ENCODE assay signal across 17 cellular contexts in genomic region chr10:59019603-59020002, GRCh38.
A peak's percentile ranks its signal among the peaks of the same experiment; 100 is the strongest.
DNase-seq lines count a peak whose midpoint lies in the region; TF ChIP-seq lines count a peak whose summit lies in the region.
"Had no signal": no experiment of that assay in that cellular context is flagged by ENCODE, and none has a peak within 500 bp of the region (broad histone marks: within the 10 kb centered on the region; RNA-seq: fewer than 3 reads in every experiment).

No MANE protein-coding gene starts in this region.

- H3K27ac ChIP-seq in liver (ENCODE audit: low read depth in 1 of 2, low read length in 2 of 2) = no peak overlapping the region
- peak overlapping the region; percentile 73 for H3K27ac ChIP-seq in substantia nigra (ENCODE audit: low read depth, low read length, poor library complexity, severe bottlenecking)
- no peak overlapping the region for H3K27ac ChIP-seq in OCI-LY7 (ENCODE audit: low read depth, low read length, poor library complexity, severe bottlenecking)
- H3K27ac ChIP-seq: prostate gland, SJSA1 had no signal

- no peaks in the 10 kb centered on the region for H3K36me3 ChIP-seq in liver (ENCODE audit: control insufficient read depth in 4 of 4, insufficient read depth in 3 of 4, low read depth in 1 of 4, low read length in 3 of 4)
- no peaks in the 10 kb centered on the region for H3K36me3 ChIP-seq in OCI-LY7 (ENCODE audit: insufficient read depth, low read length)
- H3K36me3 ChIP-seq: prostate gland, SJSA1 had no signal

- no peaks in the 10 kb centered on the region for H3K36me3 Mint-ChIP-seq in chondrocyte (ENCODE audit: low read depth)
- H3K36me3 Mint-ChIP-seq: memory B cell; stimulated activated memory B cell treated with anti-CD40 and anti-IgM and Interleukin-4, amounts not matched to agents 10 μg/mL and 1 μg/mL and 100 μg/mL, for 72 hours had no signal

- peak overlapping the region; percentile 71 for H3K27ac Mint-ChIP-seq in chondrocyte (ENCODE audit: unreplicated experiment)
- H3K27ac Mint-ChIP-seq: activated naive CD8-positive, alpha-beta T cell treated with anti-CD3 and anti-CD28 coated beads, Interleukin-2, amount 50 U/mL, for 24 hours; CD4-positive, alpha-beta T cell; memory B cell; stimulated activated memory B cell treated with anti-CD40 and anti-IgM and Interleukin-4, amounts not matched to agents 10 μg/mL and 1 μg/mL and 100 μg/mL, for 72 hours had no signal

- intact Hi-C loops in OCI-LY7 (cut with micrococcal nuclease; ENCODE audit: unreplicated experiment) = no loop called here

- BruUV-seq in OCI-LY7 (replicated peaks; lab: Mats Ljungman, UMichigan) = no TSS peak

- H3K4me3 ChIP-seq in liver (ENCODE audit: low read depth in 1 of 3, low read length in 3 of 3) = no peak overlapping the region
- H3K4me3 ChIP-seq in OCI-LY7 (ENCODE audit: low read depth, low read length, poor library complexity, severe bottlenecking) = no peak overlapping the region
- H3K4me3 ChIP-seq: prostate gland, SJSA1 had no signal

- H3K9me3 Mint-ChIP-seq in chondrocyte (ENCODE audit: low read depth) = peaks cover 2% of the 10 kb centered on the region
- H3K9me3 Mint-ChIP-seq: activated naive CD8-positive, alpha-beta T cell treated with anti-CD3 and anti-CD28 coated beads, Interleukin-2, amount 50 U/mL, for 24 hours; CD4-positive, alpha-beta T cell; memory B cell had no signal

- 11% methylated on average over 3 of the region's 3 CpGs for WGBS in liver

- CTCF ChIA-PET in HEK293T (lab: Yijun Ruan, JAX) (no interaction called here), OCI-LY7 (lab: Charles Lee; ENCODE audit: unreplicated experiment) (no interaction called here)

- TF ChIP-seq RAD21 in liver (IDR thresholded peaks at IDR 0.05) = peak; percentile 29 to 47

- no peaks in the 10 kb centered on the region for H3K9me2 ChIP-seq in OCI-LY7 (ENCODE audit: insufficient read depth, low read length)

- no peak overlapping the region for H3K4me2 ChIP-seq in OCI-LY7 (ENCODE audit: low read length)

- H3K27me3 Mint-ChIP-seq in chondrocyte (ENCODE audit: low read depth) = no peaks in the 10 kb centered on the region
- H3K27me3 Mint-ChIP-seq: CD4-positive, alpha-beta T cell; memory B cell; stimulated activated memory B cell treated with anti-CD40 and anti-IgM and Interleukin-4, amounts not matched to agents 10 μg/mL and 1 μg/mL and 100 μg/mL, for 72 hours had no signal

- H3K9me3 ChIP-seq in liver (ENCODE audit: control insufficient read depth in 4 of 4, low read length in 3 of 4) (no peaks in the 10 kb centered on the region), OCI-LY7 (ENCODE audit: low read length) (no peaks in the 10 kb centered on the region)
- H3K9me3 ChIP-seq: prostate gland, SJSA1 had no signal

- no peaks in the 10 kb centered on the region for H4K20me1 ChIP-seq in OCI-LY7 (ENCODE audit: insufficient read depth, low read length)

- POLR2A ChIA-PET in HEK293T (lab: Yijun Ruan, JAX) = no interaction called here
- POLR2A ChIA-PET in OCI-LY7 (lab: Charles Lee) = interaction anchor here (0.6 to 0.9 kb wide), 2 partner anchors 13 to 15 kb away, joined by 3 to 4 read pairs; no protein-coding TSS in a partner anchor

- H3K4me1 ChIP-seq in liver (ENCODE audit: control insufficient read depth in 4 of 4, insufficient read depth in 4 of 4, low read length in 3 of 4) (peaks cover 0 to 6% (median 3%) of the 10 kb centered on the region in 4 donors), OCI-LY7 (ENCODE audit: insufficient read depth, low read length, poor library complexity, severe bottlenecking) (no peaks in the 10 kb centered on the region)
- H3K4me1 ChIP-seq: prostate gland, SJSA1 had no signal

- no peak for TF ChIP-seq CTCF in chondrocyte (IDR thresholded peaks at IDR 0.05)
- TF ChIP-seq CTCF in liver (IDR thresholded peaks at IDR 0.05; ENCODE audit: low read depth, low read length, missing input control) = no peak
- TF ChIP-seq CTCF in OCI-LY7 (conservative IDR thresholded peaks at IDR 0.05; ENCODE audit: low read length) = no peak

- H3K27me3 ChIP-seq in liver (ENCODE audit: control insufficient read depth in 4 of 4, insufficient read depth in 4 of 4, low read length in 3 of 4) = no peaks in the 10 kb centered on the region
- H3K27me3 ChIP-seq: SJSA1 had no signal

- DNase-seq in NCI-H2227 treated with DMSO at 0.1 percent for 48 hours (lab: John Stamatoyannopoulos, UW) = peak; percentile 4
- no peak for DNase-seq in chondrocyte (ENCODE audit: low spot score)
- DNase-seq in substantia nigra (lab: John Stamatoyannopoulos, UW) = no peak
- DNase-seq in HEK293T (ENCODE audit: extremely low spot score) = no peak
- no peak for DNase-seq in OCI-LY7 (ENCODE audit: low spot score)
- no peak for DNase-seq in H4 (ENCODE audit: low spot score)
- DNase-seq in NCI-H2196 treated with DMSO at 0.1 percent for 48 hours (lab: John Stamatoyannopoulos, UW; ENCODE audit: unreplicated experiment) = no peak
- DNase-seq: activated naive CD8-positive, alpha-beta T cell treated with anti-CD3 and anti-CD28 coated beads, Interleukin-2, amount 50 U/mL, for 24 hours; CD4-positive, alpha-beta T cell; NCI-H2107; NK-92 treated with Interleukin-12 subunit alpha and Interleukin-12 subunit beta, amount 100 ng/mL, for 24 hours; stimulated activated CD4-positive, alpha-beta T cell treated with anti-CD3 and anti-CD28 coated beads, Interleukin-4, amount 100 ng/mL, for 24 hours had no signal

- H3K9ac ChIP-seq in liver (ENCODE audit: low read depth in 1 of 2, low read length in 2 of 2) = peak overlapping the region; percentile 67 to 90

- H3K4me1 Mint-ChIP-seq in chondrocyte (ENCODE audit: low read depth) = peaks cover 20% of the 10 kb centered on the region
- H3K4me1 Mint-ChIP-seq: activated naive CD8-positive, alpha-beta T cell treated with anti-CD3 and anti-CD28 coated beads, Interleukin-2, amount 50 U/mL, for 24 hours; memory B cell; stimulated activated memory B cell treated with anti-CD40 and anti-IgM and Interleukin-4, amounts not matched to agents 10 μg/mL and 1 μg/mL and 100 μg/mL, for 72 hours had no signal

- no peaks in the 10 kb centered on the region for H3K79me2 ChIP-seq in OCI-LY7 (ENCODE audit: insufficient read depth, low read depth, low read length)

- H2AFZ ChIP-seq in OCI-LY7 (ENCODE audit: low read length) = no peak overlapping the region

- peak overlapping the region; percentile 27 for H3K4me3 Mint-ChIP-seq in chondrocyte (ENCODE audit: unreplicated experiment)
- H3K4me3 Mint-ChIP-seq: activated naive CD8-positive, alpha-beta T cell treated with anti-CD3 and anti-CD28 coated beads, Interleukin-2, amount 50 U/mL, for 24 hours; CD4-positive, alpha-beta T cell; memory B cell; stimulated activated memory B cell treated with anti-CD40 and anti-IgM and Interleukin-4, amounts not matched to agents 10 μg/mL and 1 μg/mL and 100 μg/mL, for 72 hours had no signal

TF ChIP-seq in liver, 16 proteins besides CTCF, POLR2A, EP300 and RAD21:
- TF ChIP-seq HNF4A (conservative IDR thresholded peaks at IDR 0.05) (no peak), YY1 (IDR thresholded peaks at IDR 0.05) (peak; percentile 1)

TF ChIP-seq in HEK293T, 16 proteins besides CTCF, POLR2A, EP300 and RAD21:
- TF ChIP-seq PKNOX1 (IDR thresholded peaks at IDR 0.05) (no peak), SP1 (IDR thresholded peaks at IDR 0.05) (no peak), HDGF (IDR thresholded peaks at IDR 0.05; ENCODE audit: borderline replicate concordance) (no peak), ARNT (IDR thresholded peaks at IDR 0.05) (no peak), NFRKB (IDR thresholded peaks at IDR 0.05) (no peak)
